Comparison of ENCODE assay signal across 17 cellular contexts in genomic region chr11:78261869-78262637, GRCh38.
DNase-seq lines count a peak whose midpoint lies in the region; ATAC-seq and TF ChIP-seq lines count a peak whose summit lies in the region.
"Had no signal": no experiment of that assay in that cellular context is flagged by ENCODE, and none has a peak within 500 bp of the region (broad histone marks: within the 10 kb centered on the region; RNA-seq: fewer than 3 reads in every experiment).

No MANE protein-coding gene starts in this region.

- no peaks in the 10 kb centered on the region for H3K27me3 ChIP-seq in SK-N-SH (ENCODE audit: insufficient read depth)
- no peaks in the 10 kb centered on the region for H3K27me3 ChIP-seq in mesendoderm (ENCODE audit: insufficient read depth, low read length, poor library complexity)
- no peaks in the 10 kb centered on the region for H3K27me3 ChIP-seq in uterus
- H3K27me3 ChIP-seq: SJCRH30 had no signal

- intact Hi-C loops in activated T-helper 1 cell treated with anti-CD3 and anti-CD28 coated beads, Interleukin-12 subunit alpha, Interleukin-12 subunit beta, Interleukin-2, Interleukin-4 antibody, amounts not matched to agents 30 ng/mL and 10 ng/mL and 1 ng/mL, durations not matched to agents 14 hours and 24 hours and 36 hours (cut with micrococcal nuclease), result no loop called here
- intact Hi-C loops in uterus (cut with DNase I; ENCODE audit: low total_unique reads), result no loop called here

- TF ChIP-seq RAD21 in SK-N-SH (IDR thresholded peaks at IDR 0.05; ENCODE audit: low read length), result no peak

- H2BK120ac ChIP-seq in mesendoderm (ENCODE audit: low read depth, low read length), result no peak overlapping the region

- no peaks in the 10 kb centered on the region for H3F3A ChIP-seq in SK-N-SH (replicated peaks; ENCODE audit: insufficient read depth)

- H3K9me2 ChIP-seq in SK-N-SH, result no peaks in the 10 kb centered on the region

- H3K79me2 ChIP-seq in SK-N-SH (ENCODE audit: insufficient read depth) (0 out of 2 replicates have a peak, but pooled peaks cover 6% of the 10 kb centered on the region), mesendoderm (ENCODE audit: control insufficient read depth, insufficient read depth, low read length) (no peaks in the 10 kb centered on the region)

- H3K4me3 Mint-ChIP-seq in activated T-helper 1 cell treated with anti-CD3 and anti-CD28 coated beads, Interleukin-12 subunit alpha, Interleukin-12 subunit beta, Interleukin-2, Interleukin-4 antibody, amounts not matched to agents 30 ng/mL and 10 ng/mL and 1 ng/mL, durations not matched to agents 14 hours and 24 hours and 36 hours, result no peak overlapping the region
- H3K4me3 Mint-ChIP-seq: B cell, H9 had no signal

- WGBS in SK-N-SH (ENCODE audit: low lambda C conversion rate), result 94% methylated on average over 8 of the region's 9 CpGs
- no CpG with 5 or more reads among the region's 9 CpGs for WGBS in mesendoderm (ENCODE audit: extremely low coverage, insufficient coverage, low lambda C conversion rate)

- H3K4ac ChIP-seq in mesendoderm (ENCODE audit: low read depth, low read length), result peak overlapping the region; percentile 87

- ATAC-seq in SK-N-SH treated with all-trans-retinoic acid at 6 μM for 48 hours, result no peak
- no peak for ATAC-seq in HG03571 (IDR thresholded peaks at IDR 0.05; ENCODE audit: unreplicated experiment)
- ATAC-seq: PC-3 had no signal

- peaks cover 8% of the 10 kb centered on the region for H3K4me1 Mint-ChIP-seq in activated T-helper 1 cell treated with anti-CD3 and anti-CD28 coated beads, Interleukin-12 subunit alpha, Interleukin-12 subunit beta, Interleukin-2, Interleukin-4 antibody, amounts not matched to agents 30 ng/mL and 10 ng/mL and 1 ng/mL, durations not matched to agents 14 hours and 24 hours and 36 hours (ENCODE audit: low read depth)
- H3K4me1 Mint-ChIP-seq: B cell had no signal

- H3K27ac ChIP-seq in SK-N-SH (ENCODE audit: low read depth in 2 of 2, low read length in 1 of 2) (peak overlapping the region in 1 of 2 experiments; percentile 48; a peak in 1 of 4 replicates), mesendoderm (ENCODE audit: low read depth, low read length) (no peak overlapping the region), uterus (peak overlapping the region; percentile 0 to 22)
- H3K27ac ChIP-seq: RWPE1, SJCRH30 had no signal

- H3K36me3 ChIP-seq in SK-N-SH (replicated peaks in 1 of 2; ENCODE audit: control insufficient read depth in 1 of 2, insufficient read depth in 2 of 2, low read length in 1 of 2) (no peaks in the 10 kb centered on the region), mesendoderm (ENCODE audit: control insufficient read depth, insufficient read depth, low read length) (no peaks in the 10 kb centered on the region), uterus (no peaks in the 10 kb centered on the region)

- peak overlapping the region; percentile 17 for H2BK5ac ChIP-seq in mesendoderm (ENCODE audit: low read length)

- H3K56ac ChIP-seq in mesendoderm (ENCODE audit: low read length), result peak overlapping the region; percentile 27

- no peak for TF ChIP-seq EP300 in SK-N-SH (IDR thresholded peaks at IDR 0.05; ENCODE audit: borderline replicate concordance in 1 of 2, low read depth in 1 of 2, low read length in 1 of 2)

- H3K9me3 Mint-ChIP-seq in activated T-helper 1 cell treated with anti-CD3 and anti-CD28 coated beads, Interleukin-12 subunit alpha, Interleukin-12 subunit beta, Interleukin-2, Interleukin-4 antibody, amounts not matched to agents 30 ng/mL and 10 ng/mL and 1 ng/mL, durations not matched to agents 14 hours and 24 hours and 36 hours, result no peaks in the 10 kb centered on the region
- H3K9me3 Mint-ChIP-seq: H9 had no signal

- no peaks in the 10 kb centered on the region for H3K79me1 ChIP-seq in mesendoderm (ENCODE audit: low read length)

- H2AK5ac ChIP-seq in mesendoderm (ENCODE audit: low read length), result peak overlapping the region; percentile 29

- in situ Hi-C loops in GM13977 (cut with MboI; ENCODE audit: low pct_unique_long_range_greater_than_20kb, low sequenced_read_pairs, unreplicated experiment), result no loop called here

- H4K8ac ChIP-seq in mesendoderm (ENCODE audit: low read depth, low read length), result no peak overlapping the region

- TF ChIP-seq CTCF in SK-N-SH (IDR thresholded peaks at IDR 0.05) (no peak), uterus (IDR thresholded peaks at IDR 0.05) (no peak), GM13977 (IDR thresholded peaks at IDR 0.05; ENCODE audit: extremely low read depth, insufficient read depth, missing control alignments) (no peak)

- H3K4me1 ChIP-seq in SK-N-SH (ENCODE audit: control insufficient read depth in 1 of 2, insufficient read depth in 2 of 2, low read depth in 1 of 2, low read length in 1 of 2) (peaks cover 0 to 30% of the 10 kb centered on the region in 2 experiments; a peak in 2 of 4 replicates), mesendoderm (ENCODE audit: control insufficient read depth, low read depth, low read length) (peaks cover 18% of the 10 kb centered on the region), uterus (peaks cover 0 to 2% of the 10 kb centered on the region in 2 donors)

- H4K5ac ChIP-seq in mesendoderm (ENCODE audit: low read length), result no peak overlapping the region

- H3K4me2 ChIP-seq in SK-N-SH (no peak overlapping the region), mesendoderm (ENCODE audit: low read length) (no peak overlapping the region)

- H3K9ac ChIP-seq in SK-N-SH (no peak overlapping the region), mesendoderm (ENCODE audit: low read length) (peak overlapping the region; percentile 6)

- H3K9me3 ChIP-seq in SK-N-SH (no peaks in the 10 kb centered on the region), uterus (no peaks in the 10 kb centered on the region)
- H3K9me3 ChIP-seq: SJCRH30 had no signal

- POLR2A ChIA-PET in SK-N-SH (lab: Yijun Ruan, JAX), result interaction anchor here (1.2 kb wide), 1 partner anchor 10 kb away, joined by 5 read pairs; no protein-coding TSS in a partner anchor

- DNase-seq in SK-N-SH (no peak), mesendoderm (peak; percentile 70), uterus (no peak), GM13977 (ENCODE audit: low spot score) (no peak)
- DNase-seq in activated T-helper 1 cell treated with anti-CD3 and anti-CD28 coated beads, Interleukin-12 subunit alpha, Interleukin-12 subunit beta, Interleukin-2, Interleukin-4 antibody, amounts not matched to agents 30 ng/mL and 10 ng/mL and 1 ng/mL, durations not matched to agents 14 hours and 24 hours and 36 hours (ENCODE audit: low spot score), result no peak
- DNase-seq in activated effector memory CD4-positive, alpha-beta T cell treated with anti-CD3 and anti-CD28 coated beads, Interleukin-2, amount 50 U/mL, for 16 hours, result no peak
- DNase-seq: 8988T, H9, NCI-H1105, NCI-H2227 treated with DMSO at 0.1 percent for 48 hours, NCI-H510A treated with DMSO at 0.1 percent for 48 hours, PC-3, SJCRH30 had no signal

- H2AFZ ChIP-seq in SK-N-SH (ENCODE audit: low read depth), result no peak overlapping the region

- peaks cover 10% of the 10 kb centered on the region for H3K36me3 Mint-ChIP-seq in activated T-helper 1 cell treated with anti-CD3 and anti-CD28 coated beads, Interleukin-12 subunit alpha, Interleukin-12 subunit beta, Interleukin-2, Interleukin-4 antibody, amounts not matched to agents 30 ng/mL and 10 ng/mL and 1 ng/mL, durations not matched to agents 14 hours and 24 hours and 36 hours (ENCODE audit: low read depth)

- TF ChIP-seq POLR2A in uterus (IDR thresholded peaks at IDR 0.05), result no peak

- H4K20me1 ChIP-seq in SK-N-SH (ENCODE audit: insufficient read depth), result no peaks in the 10 kb centered on the region

- no peak overlapping the region for H3K23ac ChIP-seq in mesendoderm (ENCODE audit: low read length)

- peaks cover 1% of the 10 kb centered on the region for H3K27me3 Mint-ChIP-seq in activated T-helper 1 cell treated with anti-CD3 and anti-CD28 coated beads, Interleukin-12 subunit alpha, Interleukin-12 subunit beta, Interleukin-2, Interleukin-4 antibody, amounts not matched to agents 30 ng/mL and 10 ng/mL and 1 ng/mL, durations not matched to agents 14 hours and 24 hours and 36 hours (ENCODE audit: insufficient read depth)
- H3K27me3 Mint-ChIP-seq: B cell had no signal

- CTCF ChIA-PET in SK-N-SH (lab: Yijun Ruan, JAX), result interaction anchor here (0.6 to 1.4 kb wide), 5 partner anchors 11 to 34 kb away, joined by 3 to 4 read pairs (median 3); no protein-coding TSS in a partner anchor

- peak overlapping the region; percentile 40 for H3K27ac Mint-ChIP-seq in activated T-helper 1 cell treated with anti-CD3 and anti-CD28 coated beads, Interleukin-12 subunit alpha, Interleukin-12 subunit beta, Interleukin-2, Interleukin-4 antibody, amounts not matched to agents 30 ng/mL and 10 ng/mL and 1 ng/mL, durations not matched to agents 14 hours and 24 hours and 36 hours
- H3K27ac Mint-ChIP-seq: B cell had no signal

- no peak overlapping the region for H3K4me3 ChIP-seq in SK-N-SH (ENCODE audit: low read depth in 2 of 2, low read length in 1 of 2)
- H3K4me3 ChIP-seq in mesendoderm (ENCODE audit: low read length), result no peak overlapping the region
- H3K4me3 ChIP-seq in uterus, result no peak overlapping the region
- H3K4me3 ChIP-seq: SJCRH30 had no signal

- no peak overlapping the region for H2BK15ac ChIP-seq in mesendoderm (replicated peaks; ENCODE audit: low read depth)

- H3K18ac ChIP-seq in mesendoderm (ENCODE audit: low read length), result peak overlapping the region; percentile 4

TF ChIP-seq in SK-N-SH, 30 proteins besides CTCF, POLR2A, EP300 and RAD21:
- TF ChIP-seq FOXJ3 (CRISPR knock-in tag; IDR thresholded peaks at IDR 0.05) (no peak), GATA2 (CRISPR knock-in tag; IDR thresholded peaks at IDR 0.05) (peak; percentile 34; the same call in 1 of the 2 replicates), USF2 (IDR thresholded peaks at IDR 0.05; ENCODE audit: borderline replicate concordance, low read depth, low read length) (no peak)

TF ChIP-seq in SK-N-SH treated with all-trans-retinoic acid at 6 μM for 48 hours, 23 proteins besides CTCF, POLR2A, EP300 and RAD21 (continues in another document):
- TF ChIP-seq PPARA (CRISPR knock-in tag; IDR thresholded peaks at IDR 0.05; ENCODE audit: borderline replicate concordance) (no peak), OSR1 (CRISPR knock-in tag; IDR thresholded peaks at IDR 0.05) (no peak), ZNF8 (CRISPR knock-in tag; IDR thresholded peaks at IDR 0.05) (no peak)
